ENCODE assay signal across 8 cellular contexts in genomic region chr19:1942934-1943555, GRCh38. TPM values are rescaled to one million over a fixed set of nuclear protein-coding genes. Genes with fewer than 3 reads are reported as not detected.
DNase-seq lines count a peak whose midpoint lies in the region; ATAC-seq, FAIRE-seq and TF ChIP-seq lines count a peak whose summit lies in the region.

No MANE protein-coding gene starts in this region.

- no peaks in the 10 kb centered on the region for H3K9me3 Mint-ChIP-seq in CD4-positive, CD25-positive, alpha-beta regulatory T cell
- H3K9me3 Mint-ChIP-seq in naive B cell = no peaks in the 10 kb centered on the region

- peak overlapping the region; percentile 88 for H3K4me2 ChIP-seq in KMS-11

- no peak for FAIRE-seq in D721Med (lab: Jason Lieb, UNC)

- ATAC-seq in CD4-positive, CD25-positive, alpha-beta regulatory T cell (ENCODE audit: low read depth in 2 of 2) = no peak
- ATAC-seq in naive B cell (ENCODE audit: low read depth in 2 of 2) (peak in 1 of 2 donors; percentile 3), GM19455 (IDR thresholded peaks at IDR 0.05; ENCODE audit: unreplicated experiment) (no peak)

- H3K4me1 ChIP-seq in CD4-positive, CD25-positive, alpha-beta regulatory T cell (ENCODE audit: control insufficient read depth, insufficient read depth, low read length, poor library complexity, severe bottlenecking) = peaks cover 33% of the 10 kb centered on the region
- H3K4me1 ChIP-seq in KMS-11 (ENCODE audit: low read depth, poor library complexity, severe bottlenecking) = peaks cover 14% of the 10 kb centered on the region

- H2AFZ ChIP-seq in KMS-11 (ENCODE audit: low read depth) = no peak overlapping the region

- no peak for TF ChIP-seq CTCF in KMS-11 (conservative IDR thresholded peaks at IDR 0.05; ENCODE audit: low read depth, low read length)
- no peak for TF ChIP-seq CTCF in cardiac fibroblast (IDR thresholded peaks at IDR 0.05; ENCODE audit: low read depth, low read length)
- TF ChIP-seq CTCF in D721Med (IDR thresholded peaks at IDR 0.05; ENCODE audit: insufficient read depth, missing control alignments) = no peak

- no peak for DNase-seq in CD4-positive, CD25-positive, alpha-beta regulatory T cell
- peak in 1 of 2 donors; percentile 5 for DNase-seq in cardiac fibroblast (ENCODE audit: low read depth in 2 of 2)
- DNase-seq in naive B cell = peak; percentile 51
- no peak for DNase-seq in ecto neural progenitor cell (ENCODE audit: low spot score)
- no peak for DNase-seq in D721Med (ENCODE audit: insufficient read length, low spot score)
- DNase-seq in activated CD4-positive, alpha-beta T cell treated with anti-CD3 and anti-CD28 coated beads, Interleukin-2, amount 50 U/mL, for 48 hours = no peak

- H3K27ac ChIP-seq in CD4-positive, CD25-positive, alpha-beta regulatory T cell (ENCODE audit: insufficient read depth, low read length, poor library complexity, severe bottlenecking) = peak overlapping the region; percentile 90
- H3K27ac ChIP-seq in KMS-11 = peak overlapping the region; percentile 85

- peak overlapping the region; percentile 89 to 97 (median 94) for H3K4me3 Mint-ChIP-seq in CD4-positive, CD25-positive, alpha-beta regulatory T cell
- peak overlapping the region; percentile 90 to 100 (median 98) for H3K4me3 Mint-ChIP-seq in naive B cell

- peaks cover 9% of the 10 kb centered on the region; the same call in 1 of the 2 replicates for H4K20me1 ChIP-seq in KMS-11 (ENCODE audit: insufficient read depth)

- H3K9me3 ChIP-seq in CD4-positive, CD25-positive, alpha-beta regulatory T cell (ENCODE audit: control insufficient read depth in 2 of 2, low read length in 2 of 2) = no peaks in the 10 kb centered on the region

- H3K4me1 Mint-ChIP-seq in CD4-positive, CD25-positive, alpha-beta regulatory T cell = peaks cover 6 to 34% (median 16%) of the 10 kb centered on the region in 4 donors
- peaks cover 33 to 40% (median 34%) of the 10 kb centered on the region in 3 donors for H3K4me1 Mint-ChIP-seq in naive B cell

- H3K27ac Mint-ChIP-seq in CD4-positive, CD25-positive, alpha-beta regulatory T cell = peak overlapping the region; percentile 95 to 98 (median 95)
- H3K27ac Mint-ChIP-seq in naive B cell = peak overlapping the region; percentile 98 to 100 (median 99)

- H3K4me3 ChIP-seq in CD4-positive, CD25-positive, alpha-beta regulatory T cell (ENCODE audit: low read depth, low read length) = peak overlapping the region; percentile 68
- H3K4me3 ChIP-seq in KMS-11 (IDR thresholded peaks at IDR 0.05; ENCODE audit: insufficient read depth, low read depth, low read length) (no peak overlapping the region), cardiac fibroblast (replicated peaks in 1 of 2; ENCODE audit: low read depth in 2 of 2, low read length in 2 of 2) (peak overlapping the region; percentile 89 to 92)

- peaks cover 3% of the 10 kb centered on the region for H3K36me3 ChIP-seq in CD4-positive, CD25-positive, alpha-beta regulatory T cell (ENCODE audit: control insufficient read depth, insufficient read depth, low read length)
- no peaks in the 10 kb centered on the region; the same call in 1 of the 2 replicates for H3K36me3 ChIP-seq in KMS-11 (ENCODE audit: insufficient read depth)

- H3K27me3 Mint-ChIP-seq in CD4-positive, CD25-positive, alpha-beta regulatory T cell = peaks cover 12% of the 10 kb centered on the region
- no peaks in the 10 kb centered on the region for H3K27me3 Mint-ChIP-seq in naive B cell

- H3K27me3 ChIP-seq in CD4-positive, CD25-positive, alpha-beta regulatory T cell (ENCODE audit: control insufficient read depth, insufficient read depth, low read length) = no peaks in the 10 kb centered on the region
- H3K27me3 ChIP-seq in KMS-11 (ENCODE audit: insufficient read depth, low read depth) = no peaks in the 10 kb centered on the region

- no peaks in the 10 kb centered on the region for H3K36me3 Mint-ChIP-seq in CD4-positive, CD25-positive, alpha-beta regulatory T cell
- H3K36me3 Mint-ChIP-seq in naive B cell = no peaks in the 10 kb centered on the region

- peak overlapping the region; percentile 74; the same call in 1 of the 2 replicates for H3K9ac ChIP-seq in KMS-11

- H3K79me2 ChIP-seq in KMS-11 (ENCODE audit: insufficient read depth, low read depth) = peaks cover 55% of the 10 kb centered on the region

RNA-seq across cellular contexts. Expression of gene CSNK1G2, which starts 2.1 kb away (rescaled TPM):
- 101 TPM for total RNA-seq in CD4-positive, CD25-positive, alpha-beta regulatory T cell
- polyA plus RNA-seq in CD4-positive, CD25-positive, alpha-beta regulatory T cell = 10 to 100 TPM; 15.3 to 19.9 (median 17.3) TPM
- 10 to 100 TPM; 17.6 to 40.7 (median 25.1) TPM for polyA plus RNA-seq in naive B cell (ENCODE audit: low read depth in 6 of 6)

RNA-seq across cellular contexts. Expression of gene ADAT3, which starts 37.8 kb away (rescaled TPM):
- total RNA-seq in CD4-positive, CD25-positive, alpha-beta regulatory T cell = 6.9 TPM
- polyA plus RNA-seq in CD4-positive, CD25-positive, alpha-beta regulatory T cell = 1 to 10 TPM; 4.4 to 8.8 (median 6.0) TPM
- polyA plus RNA-seq in naive B cell (ENCODE audit: low read depth in 6 of 6) = 1 to 10 TPM; 1.9 to 6.1 (median 3.6) TPM

RNA-seq across cellular contexts. Expression of gene SCAMP4, which starts 37.8 kb away (rescaled TPM):
- 20.8 TPM for total RNA-seq in CD4-positive, CD25-positive, alpha-beta regulatory T cell
- 10 to 100 TPM in 2 of 4 donors, 1 to 10 TPM in 2; 8.2 to 20.3 (median 10.0) TPM for polyA plus RNA-seq in CD4-positive, CD25-positive, alpha-beta regulatory T cell
- 10 to 100 TPM; 18.9 to 35.1 (median 25.6) TPM for polyA plus RNA-seq in naive B cell (ENCODE audit: low read depth in 6 of 6)

RNA-seq across cellular contexts. Expression of gene ABHD17A, which starts 57.7 kb away (rescaled TPM):
- total RNA-seq in CD4-positive, CD25-positive, alpha-beta regulatory T cell = 148 TPM
- polyA plus RNA-seq in CD4-positive, CD25-positive, alpha-beta regulatory T cell = 100 to 1,000 TPM; 139 to 202 (median 159) TPM
- 100 to 1,000 TPM in 1 of 6 donors, 10 to 100 TPM in 5; 59.4 to 113 (median 78.2) TPM for polyA plus RNA-seq in naive B cell (ENCODE audit: low read depth in 6 of 6)
